Comparison of ENCODE assay signal across 32 cellular contexts in the genomic region with DNA sequence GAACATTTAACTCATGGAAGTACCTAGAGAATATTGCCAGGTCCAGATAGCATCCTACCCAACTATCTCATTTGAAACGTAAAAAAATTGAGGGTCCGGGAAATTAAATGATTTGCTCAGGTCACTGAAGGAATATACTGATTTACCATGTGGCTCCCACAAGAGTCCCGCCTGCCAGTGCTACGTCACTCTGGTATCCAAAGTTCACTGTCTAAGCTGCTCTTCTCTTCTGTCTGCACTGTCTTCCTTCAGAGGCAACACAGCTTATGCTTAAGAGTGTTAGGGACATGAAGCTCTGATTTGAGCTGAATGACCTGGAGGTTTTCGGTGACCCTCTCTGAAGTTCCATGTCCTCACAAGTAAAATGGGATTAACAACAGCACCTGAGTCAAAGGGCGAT.
"Had no signal": no experiment of that assay in that cellular context is flagged by ENCODE, and none has a peak within 500 bp of the region (broad histone marks: within the 10 kb centered on the region; RNA-seq: fewer than 3 reads in every experiment).

No MANE protein-coding gene starts in this region.

- H3K27me3 ChIP-seq: brain microvascular endothelial cell had no signal

- DNase-seq: activated CD4-positive, alpha-beta T cell treated with anti-CD3 and anti-CD28 coated beads for 1 hour; activated CD4-positive, alpha-beta T cell treated with anti-CD3 and anti-CD28 coated beads, Interleukin-2, amount 10 ng/mL, durations not matched to agents 24 days and 14 days; activated CD4-positive, alpha-beta T cell treated with anti-CD3 and anti-CD28 coated beads, Interleukin-2, amount 50 U/mL, for 4 hours; activated CD4-positive, CD25-positive, alpha-beta regulatory T cell; activated CD8-positive, alpha-beta T cell treated with anti-CD3 and anti-CD28 coated beads for 36 hours; activated effector memory CD4-positive, alpha-beta T cell treated with anti-CD3 and anti-CD28 coated beads, Interleukin-2, amount 50 U/mL, for 16 hours; activated naive CD4-positive, alpha-beta T cell; activated naive CD4-positive, alpha-beta T cell treated with anti-CD3 and anti-CD28 coated beads, Interleukin-2, amount 50 U/mL, for 16 hours; activated naive CD8-positive, alpha-beta T cell treated with anti-CD3 and anti-CD28 coated beads for 36 hours; activated T-cell treated with anti-CD3 and anti-CD28 coated beads, Interleukin-2, amount 50 U/mL, for 1 hour; activated T-cell treated with anti-CD3 and anti-CD28 coated beads, Interleukin-2, amount 50 U/mL, for 72 hours; amniotic stem cell; aorta; NCI-H1092 treated with DMSO at 0.1 percent for 48 hours; NCI-H1417; NCI-H146; NCI-H187; NCI-H2029 treated with DMSO at 0.1 percent for 48 hours; NCI-H2171 treated with DMSO at 0.1 percent for 48 hours; NCI-H2227 treated with DMSO at 0.1 percent for 48 hours; NCI-H446; NCI-H510A treated with DMSO at 0.1 percent for 48 hours; NCI-H774; Right ventricle myocardium superior; SW 1271; T-helper 1 cell; T-helper 2 cell; T-helper 9 cell had no signal

- ATAC-seq: activated CD8-positive, alpha-beta T cell treated with anti-CD3 and anti-CD28 coated beads for 36 hours; activated T-cell treated with anti-CD3 and anti-CD28 coated beads, Interleukin-2, amount 50 U/mL, for 72 hours; activated T-helper 17 cell treated with anti-CD3 and anti-CD28 coated beads, Interleukin-2, amount 50 U/mL, for 72 hours had no signal

- H3K27ac ChIP-seq: brain microvascular endothelial cell, RWPE1, VCaP had no signal

- H3K36me3 ChIP-seq: brain microvascular endothelial cell had no signal
